13 cellular contexts compared by ENCODE assay signal in genomic region chr6:18432180-18432579, GRCh38. TPM values are rescaled to one million over a fixed set of nuclear protein-coding genes. Genes with fewer than 3 reads are reported as not detected.
DNase-seq lines count a peak whose midpoint lies in the region; ATAC-seq, FAIRE-seq and TF ChIP-seq lines count a peak whose summit lies in the region.
"Had no signal": no experiment of that assay in that cellular context is flagged by ENCODE, and none has a peak within 500 bp of the region (broad histone marks: within the 10 kb centered on the region; RNA-seq: fewer than 3 reads in every experiment).

No MANE protein-coding gene starts in this region.

- H3K27me3 ChIP-seq in left ventricle myocardium inferior (ENCODE audit: low read depth) (no peaks in the 10 kb centered on the region), liver (ENCODE audit: control insufficient read depth in 4 of 4, insufficient read depth in 4 of 4, low read length in 3 of 4) (no peaks in the 10 kb centered on the region), upper lobe of right lung (no peaks in the 10 kb centered on the region)
- H3K27me3 ChIP-seq: testis had no signal

- H3K4me3 ChIP-seq in left ventricle myocardium inferior (no peak overlapping the region), liver (ENCODE audit: low read depth in 1 of 3, low read length in 3 of 3) (no peak overlapping the region), upper lobe of right lung (no peak overlapping the region)
- H3K4me3 ChIP-seq: testis had no signal

- no peak for FAIRE-seq in frontal cortex (lab: Jason Lieb, UNC)

- TF ChIP-seq CTCF in left ventricle myocardium inferior (IDR thresholded peaks at IDR 0.05; ENCODE audit: borderline replicate concordance): no peak
- no peak for TF ChIP-seq CTCF in liver (IDR thresholded peaks at IDR 0.05; ENCODE audit: low read depth, low read length, missing input control)
- no peak for TF ChIP-seq CTCF in upper lobe of right lung (IDR thresholded peaks at IDR 0.05)

- H3K4me1 ChIP-seq in left ventricle myocardium inferior: peaks cover 16% of the 10 kb centered on the region
- H3K4me1 ChIP-seq in liver (ENCODE audit: control insufficient read depth in 4 of 4, insufficient read depth in 4 of 4, low read length in 3 of 4): peaks cover 0 to 19% (median 14%) of the 10 kb centered on the region in 4 donors
- H3K4me1 ChIP-seq in upper lobe of right lung: peaks cover 21% of the 10 kb centered on the region
- H3K4me1 ChIP-seq: testis had no signal

- peak in 1 of 2 donors; percentile 21 for TF ChIP-seq RAD21 in liver (IDR thresholded peaks at IDR 0.05)

- H3K36me3 ChIP-seq in left ventricle myocardium inferior: peaks cover 7% of the 10 kb centered on the region
- H3K36me3 ChIP-seq in liver (ENCODE audit: control insufficient read depth in 4 of 4, insufficient read depth in 3 of 4, low read depth in 1 of 4, low read length in 3 of 4): peaks cover 0 to 5% (median 2%) of the 10 kb centered on the region in 4 donors
- peaks cover 4% of the 10 kb centered on the region for H3K36me3 ChIP-seq in upper lobe of right lung

- H3K27ac ChIP-seq in left ventricle myocardium inferior (replicated peaks) (no peak overlapping the region), liver (ENCODE audit: low read depth in 1 of 2, low read length in 2 of 2) (peak overlapping the region; percentile 57 to 76), upper lobe of right lung (no peak overlapping the region)
- H3K27ac ChIP-seq: HL-60, testis had no signal

- intact Hi-C loops in left ventricle myocardium superior (cut with micrococcal nuclease): no loop called here
- intact Hi-C loops in left ventricle myocardium inferior (cut with micrococcal nuclease): no loop called here
- intact Hi-C loops in upper lobe of right lung (cut with DNase I): no loop called here

- no peaks in the 10 kb centered on the region for H3K9me3 ChIP-seq in left ventricle myocardium inferior (replicated peaks)
- H3K9me3 ChIP-seq in liver (ENCODE audit: control insufficient read depth in 4 of 4, low read length in 3 of 4): no peaks in the 10 kb centered on the region
- no peaks in the 10 kb centered on the region for H3K9me3 ChIP-seq in upper lobe of right lung
- H3K9me3 ChIP-seq: testis had no signal

- WGBS in liver: 75% methylated on average over 3 of the region's 3 CpGs

- DNase-seq in left ventricle myocardium superior (no peak), left ventricle myocardium inferior (no peak), dedifferentiated amniotic fluid mesenchymal stem cell (ENCODE audit: extremely low spot score) (peak; percentile 36), upper lobe of right lung (no peak), GDM1 (lab: John Stamatoyannopoulos, UW) (no peak), frontal cortex (ENCODE audit: low spot score in 2 of 2) (no peak), NCI-H82 (lab: John Stamatoyannopoulos, UW) (no peak)
- DNase-seq: activated CD4-positive, CD25-positive, alpha-beta regulatory T cell; NCI-H1092; NCI-H69; testis had no signal

- H3K9ac ChIP-seq in liver (ENCODE audit: low read depth in 1 of 2, low read length in 2 of 2): no peak overlapping the region

- peak; percentile 20 for ATAC-seq in left ventricle myocardium superior
- ATAC-seq in upper lobe of right lung: peak; percentile 52

TF ChIP-seq in liver, 16 proteins besides CTCF, POLR2A, EP300 and RAD21:
- no peak for TF ChIP-seq SP1 (IDR thresholded peaks at IDR 0.05)
- peak; percentile 56 for TF ChIP-seq YY1 (IDR thresholded peaks at IDR 0.05)
- no peak for TF ChIP-seq GABPA (IDR thresholded peaks at IDR 0.05 in 1 of 2, conservative IDR thresholded peaks at IDR 0.05 in 1 of 2)
- TF ChIP-seq, protein P1, sequence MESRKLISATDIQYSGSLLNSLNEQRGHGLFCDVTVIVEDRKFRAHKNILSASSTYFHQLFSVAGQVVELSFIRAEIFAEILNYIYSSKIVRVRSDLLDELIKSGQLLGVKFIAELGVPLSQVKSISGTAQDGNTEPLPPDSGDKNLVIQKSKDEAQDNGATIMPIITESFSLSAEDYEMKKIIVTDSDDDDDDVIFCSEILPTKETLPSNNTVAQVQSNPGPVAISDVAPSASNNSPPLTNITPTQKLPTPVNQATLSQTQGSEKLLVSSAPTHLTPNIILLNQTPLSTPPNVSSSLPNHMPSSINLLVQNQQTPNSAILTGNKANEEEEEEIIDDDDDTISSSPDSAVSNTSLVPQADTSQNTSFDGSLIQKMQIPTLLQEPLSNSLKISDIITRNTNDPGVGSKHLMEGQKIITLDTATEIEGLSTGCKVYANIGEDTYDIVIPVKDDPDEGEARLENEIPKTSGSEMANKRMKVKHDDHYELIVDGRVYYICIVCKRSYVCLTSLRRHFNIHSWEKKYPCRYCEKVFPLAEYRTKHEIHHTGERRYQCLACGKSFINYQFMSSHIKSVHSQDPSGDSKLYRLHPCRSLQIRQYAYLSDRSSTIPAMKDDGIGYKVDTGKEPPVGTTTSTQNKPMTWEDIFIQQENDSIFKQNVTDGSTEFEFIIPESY (IDR thresholded peaks at IDR 0.05): no peak
- no peak for TF ChIP-seq FOXA1 (IDR thresholded peaks at IDR 0.05)
- TF ChIP-seq, protein P2, sequence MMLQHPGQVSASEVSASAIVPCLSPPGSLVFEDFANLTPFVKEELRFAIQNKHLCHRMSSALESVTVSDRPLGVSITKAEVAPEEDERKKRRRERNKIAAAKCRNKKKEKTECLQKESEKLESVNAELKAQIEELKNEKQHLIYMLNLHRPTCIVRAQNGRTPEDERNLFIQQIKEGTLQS (IDR thresholded peaks at IDR 0.05): peak; percentile 76
- TF ChIP-seq HNF4A (conservative IDR thresholded peaks at IDR 0.05): peak; percentile 42 to 54
- TF ChIP-seq FOXA2 (IDR thresholded peaks at IDR 0.05): no peak
- peak in 1 of 2 donors; percentile 59 for TF ChIP-seq JUND (IDR thresholded peaks at IDR 0.05)
- TF ChIP-seq NR2F2 (IDR thresholded peaks at IDR 0.05): no peak
- TF ChIP-seq MAX (IDR thresholded peaks at IDR 0.05): peak; percentile 14
- TF ChIP-seq EGR1 (IDR thresholded peaks at IDR 0.05; ENCODE audit: low read depth in 2 of 2): no peak
- TF ChIP-seq, protein P3, sequence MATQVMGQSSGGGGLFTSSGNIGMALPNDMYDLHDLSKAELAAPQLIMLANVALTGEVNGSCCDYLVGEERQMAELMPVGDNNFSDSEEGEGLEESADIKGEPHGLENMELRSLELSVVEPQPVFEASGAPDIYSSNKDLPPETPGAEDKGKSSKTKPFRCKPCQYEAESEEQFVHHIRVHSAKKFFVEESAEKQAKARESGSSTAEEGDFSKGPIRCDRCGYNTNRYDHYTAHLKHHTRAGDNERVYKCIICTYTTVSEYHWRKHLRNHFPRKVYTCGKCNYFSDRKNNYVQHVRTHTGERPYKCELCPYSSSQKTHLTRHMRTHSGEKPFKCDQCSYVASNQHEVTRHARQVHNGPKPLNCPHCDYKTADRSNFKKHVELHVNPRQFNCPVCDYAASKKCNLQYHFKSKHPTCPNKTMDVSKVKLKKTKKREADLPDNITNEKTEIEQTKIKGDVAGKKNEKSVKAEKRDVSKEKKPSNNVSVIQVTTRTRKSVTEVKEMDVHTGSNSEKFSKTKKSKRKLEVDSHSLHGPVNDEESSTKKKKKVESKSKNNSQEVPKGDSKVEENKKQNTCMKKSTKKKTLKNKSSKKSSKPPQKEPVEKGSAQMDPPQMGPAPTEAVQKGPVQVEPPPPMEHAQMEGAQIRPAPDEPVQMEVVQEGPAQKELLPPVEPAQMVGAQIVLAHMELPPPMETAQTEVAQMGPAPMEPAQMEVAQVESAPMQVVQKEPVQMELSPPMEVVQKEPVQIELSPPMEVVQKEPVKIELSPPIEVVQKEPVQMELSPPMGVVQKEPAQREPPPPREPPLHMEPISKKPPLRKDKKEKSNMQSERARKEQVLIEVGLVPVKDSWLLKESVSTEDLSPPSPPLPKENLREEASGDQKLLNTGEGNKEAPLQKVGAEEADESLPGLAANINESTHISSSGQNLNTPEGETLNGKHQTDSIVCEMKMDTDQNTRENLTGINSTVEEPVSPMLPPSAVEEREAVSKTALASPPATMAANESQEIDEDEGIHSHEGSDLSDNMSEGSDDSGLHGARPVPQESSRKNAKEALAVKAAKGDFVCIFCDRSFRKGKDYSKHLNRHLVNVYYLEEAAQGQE (IDR thresholded peaks at IDR 0.05): no peak
- TF ChIP-seq TAF1 (conservative IDR thresholded peaks at IDR 0.05): no peak
- TF ChIP-seq HNF4G (IDR thresholded peaks at IDR 0.05): no peak
- TF ChIP-seq RXRA (IDR thresholded peaks at IDR 0.05): peak in 1 of 2 donors; percentile 59

RNA-seq across cellular contexts. Expression of gene RNF144B, which starts 45.0 kb away (rescaled TPM):
- total RNA-seq in left ventricle myocardium superior: 22.2 TPM
- total RNA-seq in left ventricle myocardium inferior: 14.1 TPM
- total RNA-seq in liver: 10 to 100 TPM in 1 of 2 donors, 1 to 10 TPM in 1; 5.9 to 15.1 TPM
- polyA plus RNA-seq in liver: 1 to 10 TPM; 3.0 to 9.3 TPM
- total RNA-seq in upper lobe of right lung: 82.4 TPM
- total RNA-seq in frontal cortex: 2.9 TPM

Comparison
In these comparisons a context has a peak if more than half of its experiments do, and no peak if none do; other contexts are left out.
1. H3K27ac ChIP-seq: peak in liver (2 of 2); none in left ventricle myocardium inferior (single experiment) and upper lobe of right lung (single experiment).